1 cellular context compared by ENCODE assay signal in genomic region chr2:28390241-28390856, GRCh38.
TF ChIP-seq lines count a peak whose summit lies in the region.

No MANE protein-coding gene starts in this region.

TF ChIP-seq in HepG2, 621 proteins besides CTCF, POLR2A, EP300 and RAD21 (continued from another document and continues in another):
- TF ChIP-seq PRPF4 (IDR thresholded peaks at IDR 0.05; ENCODE audit: low read depth, low read length, poor library complexity, severe bottlenecking) (no peak), ZBTB10 (CRISPR knock-in tag; IDR thresholded peaks at IDR 0.05; ENCODE audit: borderline replicate concordance) (no peak), NFIC (IDR thresholded peaks at IDR 0.05; ENCODE audit: low read length) (no peak), ZNF382 (CRISPR knock-in tag; IDR thresholded peaks at IDR 0.05; ENCODE audit: borderline replicate concordance) (no peak), EZH2 (conservative IDR thresholded peaks at IDR 0.05; ENCODE audit: low read depth, low read length) (no peak), ZNF20 (CRISPR knock-in tag; IDR thresholded peaks at IDR 0.05) (0 out of 2 replicates have a peak, but pooled peaks have one; percentile 60), ZNF296 (CRISPR knock-in tag; conservative IDR thresholded peaks at IDR 0.05) (no peak), ZNF530 (CRISPR knock-in tag; IDR thresholded peaks at IDR 0.05; ENCODE audit: low read depth) (no peak), RERE (CRISPR knock-in tag; IDR thresholded peaks at IDR 0.05; ENCODE audit: low read depth) (no peak), CENPT (CRISPR knock-in tag; IDR thresholded peaks at IDR 0.05; ENCODE audit: low read depth) (peak; percentile 21; the same call in 1 of the 2 replicates), CREBL2 (CRISPR knock-in tag; IDR thresholded peaks at IDR 0.05; ENCODE audit: borderline replicate concordance) (peak; percentile 57; the same call in 1 of the 2 replicates), RBM39 (IDR thresholded peaks at IDR 0.05; ENCODE audit: low read depth, low read length, poor library complexity, severe bottlenecking) (peak; percentile 14), KDM3A (CRISPR knock-in tag; IDR thresholded peaks at IDR 0.05; ENCODE audit: low read depth) (peak; percentile 25; the same call in 1 of the 2 replicates), FOSL1 (CRISPR knock-in tag; IDR thresholded peaks at IDR 0.05; ENCODE audit: borderline replicate concordance) (no peak), HNRNPUL1 (IDR thresholded peaks at IDR 0.05; ENCODE audit: low read depth, low read length) (no peak), ZNF574 (CRISPR knock-in tag; IDR thresholded peaks at IDR 0.05) (peak; percentile 96), POLR2AphosphoS2 (IDR thresholded peaks at IDR 0.05; ENCODE audit: low read depth, low read length) (no peak), ZNF367 (CRISPR knock-in tag; IDR thresholded peaks at IDR 0.05; ENCODE audit: borderline replicate concordance) (no peak), SMAD1 (CRISPR knock-in tag; IDR thresholded peaks at IDR 0.05; ENCODE audit: borderline replicate concordance, low read depth) (no peak), ZSCAN9 (CRISPR knock-in tag; IDR thresholded peaks at IDR 0.05; ENCODE audit: borderline replicate concordance) (0 out of 2 replicates have a peak, but pooled peaks have one; percentile 13), GMEB1 (CRISPR knock-in tag; IDR thresholded peaks at IDR 0.05; ENCODE audit: borderline replicate concordance) (no peak), GLMP (CRISPR knock-in tag; IDR thresholded peaks at IDR 0.05; ENCODE audit: borderline replicate concordance) (no peak), ZNF704 (CRISPR knock-in tag; IDR thresholded peaks at IDR 0.05; ENCODE audit: borderline replicate concordance) (no peak), ZFAT (CRISPR knock-in tag; conservative IDR thresholded peaks at IDR 0.05) (no peak), ZNF234 (CRISPR knock-in tag; conservative IDR thresholded peaks at IDR 0.05) (no peak), ZNF556 (CRISPR knock-in tag; IDR thresholded peaks at IDR 0.05; ENCODE audit: borderline replicate concordance) (no peak), MLLT10 (CRISPR knock-in tag; IDR thresholded peaks at IDR 0.05) (no peak), NFATC3 (CRISPR knock-in tag; IDR thresholded peaks at IDR 0.05) (no peak), MYNN (CRISPR knock-in tag; IDR thresholded peaks at IDR 0.05; ENCODE audit: low read depth) (no peak; the same call in 1 of the 2 replicates), TERF1 (CRISPR knock-in tag; IDR thresholded peaks at IDR 0.05) (peak; percentile 67; the same call in 1 of the 2 replicates), MXD4 (CRISPR knock-in tag; IDR thresholded peaks at IDR 0.05) (0 out of 2 replicates have a peak, but pooled peaks have one; percentile 47), AHDC1 (CRISPR knock-in tag; IDR thresholded peaks at IDR 0.05; ENCODE audit: borderline replicate concordance) (no peak), ZFP41 (CRISPR knock-in tag; IDR thresholded peaks at IDR 0.05; ENCODE audit: borderline replicate concordance) (no peak), KDM6A (CRISPR knock-in tag; IDR thresholded peaks at IDR 0.05; ENCODE audit: low read depth) (no peak; the same call in 1 of the 2 replicates)
